Comparison of ENCODE assay signal across 8 cellular contexts in genomic region chr20:50663095-50663821, GRCh38. TPM values are rescaled to one million over a fixed set of nuclear protein-coding genes. Genes with fewer than 3 reads are reported as not detected.
DNase-seq lines count a peak whose midpoint lies in the region; ATAC-seq and TF ChIP-seq lines count a peak whose summit lies in the region.

No MANE protein-coding gene starts in this region.

- no peak overlapping the region for H2AK5ac ChIP-seq in neuronal stem cell (ENCODE audit: low read depth, low read length)

- DNase-seq in GM12864 (ENCODE audit: low read depth) (no peak), NCI-H2171 treated with DMSO at 0.1 percent for 48 hours (lab: John Stamatoyannopoulos, UW) (peak; percentile 69), T47D (ENCODE audit: low read depth in 1 of 2, low spot score in 1 of 2) (peak; percentile 24 to 84), neuronal stem cell (ENCODE audit: low spot score) (no peak), NCI-H146 treated with DMSO at 0.1 percent for 48 hours (lab: John Stamatoyannopoulos, UW; ENCODE audit: unreplicated experiment) (no peak)
- DNase-seq in activated CD4-positive, alpha-beta T cell treated with anti-CD3 and anti-CD28 coated beads, Interleukin-2, amount 50 U/mL, for 1 hour = no peak

- H3K27ac ChIP-seq in neuronal stem cell (replicated peaks; ENCODE audit: low read length) = no peak overlapping the region

- ATAC-seq in GM19455 (IDR thresholded peaks at IDR 0.05; ENCODE audit: unreplicated experiment) (no peak), HG03039 (IDR thresholded peaks at IDR 0.05; ENCODE audit: unreplicated experiment) (no peak)

- peak overlapping the region; percentile 44 for H3K23ac ChIP-seq in neuronal stem cell (ENCODE audit: low read depth, low read length, poor library complexity)

- H2AFZ ChIP-seq in neuronal stem cell (ENCODE audit: low read length) = no peak overlapping the region

- no peak overlapping the region for H3K4ac ChIP-seq in neuronal stem cell (ENCODE audit: low read length)

- no peak overlapping the region for H3K9ac ChIP-seq in neuronal stem cell (ENCODE audit: low read depth, low read length, poor library complexity)

- in situ Hi-C loops in T47D (cut with HindIII; ENCODE audit: low pct_unique_long_range_greater_than_20kb, low sequenced_read_pairs) = no loop called here

- no peaks in the 10 kb centered on the region for H3K9me3 ChIP-seq in neuronal stem cell (replicated peaks in 1 of 2; ENCODE audit: control insufficient read depth in 2 of 2, insufficient read depth in 1 of 2, low read depth in 1 of 2, low read length in 2 of 2)

- no peak overlapping the region for H2BK15ac ChIP-seq in neuronal stem cell (ENCODE audit: low read length)

- H3K18ac ChIP-seq in neuronal stem cell (ENCODE audit: low read length) = no peak overlapping the region

- H3K27me3 ChIP-seq in neuronal stem cell (ENCODE audit: control insufficient read depth in 3 of 3, insufficient read depth in 3 of 3, low read depth in 1 of 3, low read length in 3 of 3) = peaks cover 0 to 13% (median 0%) of the 10 kb centered on the region in 3 experiments

- H3K79me1 ChIP-seq in neuronal stem cell (ENCODE audit: low read depth, low read length) = no peaks in the 10 kb centered on the region

- no peak overlapping the region for H2BK120ac ChIP-seq in neuronal stem cell (ENCODE audit: low read depth, low read length)

- no CpG with 5 or more reads among the region's 10 CpGs for WGBS in neuronal stem cell (ENCODE audit: extremely low coverage in 2 of 2, insufficient read length in 2 of 2, insufficient replicate concordance in 1 of 2), 2 donors

- no peak overlapping the region for H3K4me2 ChIP-seq in neuronal stem cell (ENCODE audit: insufficient read depth, low read length, poor library complexity, severe bottlenecking)

- H2BK5ac ChIP-seq in neuronal stem cell (ENCODE audit: low read length) = no peak overlapping the region

- no peak overlapping the region for H4K91ac ChIP-seq in neuronal stem cell (ENCODE audit: low read depth, low read length, poor library complexity)

- peak overlapping the region; percentile 25 for H3K14ac ChIP-seq in neuronal stem cell (ENCODE audit: low read length)

- H3K4me3 ChIP-seq in GM12864 (ENCODE audit: low read depth, low read length) (no peak overlapping the region), neuronal stem cell (ENCODE audit: low read length in 2 of 2) (no peak overlapping the region)

- no peak overlapping the region for H2BK12ac ChIP-seq in neuronal stem cell (ENCODE audit: low read length)

- no peaks in the 10 kb centered on the region for H3K36me3 ChIP-seq in neuronal stem cell (replicated peaks in 1 of 2; ENCODE audit: control insufficient read depth in 2 of 2, insufficient read depth in 2 of 2, low read length in 2 of 2)

- TF ChIP-seq CTCF in GM12864 (IDR thresholded peaks at IDR 0.05; ENCODE audit: low read depth, low read length, missing control alignments) = peak; percentile 18

- peaks cover 6 to 8% of the 10 kb centered on the region in 2 donors for H3K4me1 ChIP-seq in neuronal stem cell (ENCODE audit: control insufficient read depth in 2 of 2, insufficient read depth in 1 of 2, low read depth in 1 of 2, low read length in 2 of 2)

- H4K8ac ChIP-seq in neuronal stem cell (ENCODE audit: low read depth, low read length) = no peak overlapping the region

RNA-seq across cellular contexts. Expression of gene RIPOR3, which starts 28.1 kb away (rescaled TPM):
- polyA plus RNA-seq in neuronal stem cell (2013, experiment 1 of 2) = 2.5 TPM
- polyA plus RNA-seq in neuronal stem cell (2013, experiment 2 of 2) = 2.3 TPM

Comparison
In these comparisons a context has a peak if more than half of its experiments do, and no peak if none do; other contexts are left out.
1. DNase-seq: peak in NCI-H2171 treated with DMSO at 0.1 percent for 48 hours (single experiment) and T47D (2 of 2); none in GM12864 (single experiment), neuronal stem cell (single experiment), NCI-H146 treated with DMSO at 0.1 percent for 48 hours (single experiment) and activated CD4-positive, alpha-beta T cell treated with anti-CD3 and anti-CD28 coated beads, Interleukin-2, amount 50 U/mL, for 1 hour (single experiment).